14 cellular contexts compared by ENCODE assay signal in genomic region chr15:40053234-40054055, GRCh38. TPM values are rescaled to one million over a fixed set of nuclear protein-coding genes. Genes with fewer than 3 reads are reported as not detected.
DNase-seq lines count a peak whose midpoint lies in the region; ATAC-seq, FAIRE-seq and TF ChIP-seq lines count a peak whose summit lies in the region.
"Had no signal": no experiment of that assay in that cellular context is flagged by ENCODE, and none has a peak within 500 bp of the region (broad histone marks: within the 10 kb centered on the region; RNA-seq: fewer than 3 reads in every experiment).

No MANE protein-coding gene starts in this region.

- no peaks in the 10 kb centered on the region for H3K9me3 ChIP-seq in A673 (ENCODE audit: low read depth, low read length, poor library complexity, severe bottlenecking)
- H3K9me3 ChIP-seq: esophagus muscularis mucosa had no signal

- no peak for DNase-seq in A673 (ENCODE audit: low spot score)
- DNase-seq in GM12892 (ENCODE audit: insufficient read length), result no peak
- no peak for DNase-seq in T-cell
- peak in 1 of 2 donors; percentile 29 for DNase-seq in left colon
- DNase-seq in NCI-H345 treated with DMSO at 0.1 percent for 48 hours (lab: John Stamatoyannopoulos, UW; ENCODE audit: unreplicated experiment), result no peak
- DNase-seq: amygdala, left cardiac atrium, NCI-H1092 treated with DMSO at 0.1 percent for 48 hours had no signal

- H3K4me1 ChIP-seq in A673 (ENCODE audit: insufficient read depth, low read length, poor library complexity, severe bottlenecking), result peaks cover 4% of the 10 kb centered on the region

- H3K27me3 Mint-ChIP-seq in T-cell, result no peaks in the 10 kb centered on the region

- no peaks in the 10 kb centered on the region for H3K9me3 Mint-ChIP-seq in T-cell
- H3K9me3 Mint-ChIP-seq: CD14-positive monocyte had no signal

- CTCF ChIA-PET in A673 (lab: Charles Lee) (no interaction called here), T-cell (lab: Charles Lee) (interaction anchor here (1.0 to 1.1 kb wide), 2 partner anchors 8 to 163 kb away, joined by 3 to 6 read pairs; no protein-coding TSS in a partner anchor)

- no peak overlapping the region for H3K4me3 ChIP-seq in A673 (ENCODE audit: low read depth, low read length, poor library complexity, severe bottlenecking)
- H3K4me3 ChIP-seq: esophagus muscularis mucosa, GM23248 had no signal

- H3K27ac Mint-ChIP-seq in T-cell, result peak overlapping the region; percentile 17 to 73

- H3K4me3 Mint-ChIP-seq in T-cell, result peak overlapping the region in 1 of 3 donors; percentile 73

- ATAC-seq in T-cell (replicated peaks in 1 of 4) (peak in 1 of 4 experiments; percentile 17), left colon (peak; percentile 50), GM21529 (IDR thresholded peaks at IDR 0.05; ENCODE audit: unreplicated experiment) (no peak), HG02870 (IDR thresholded peaks at IDR 0.05; ENCODE audit: unreplicated experiment) (no peak), GM19455 (IDR thresholded peaks at IDR 0.05; ENCODE audit: unreplicated experiment) (no peak)
- ATAC-seq: left cardiac atrium had no signal

- no peak overlapping the region for H3K27ac ChIP-seq in A673 (ENCODE audit: low read depth, low read length, poor library complexity, severe bottlenecking)
- H3K27ac ChIP-seq: esophagus muscularis mucosa, GM23248 had no signal

- peak; percentile 43 for TF ChIP-seq CTCF in A673 (conservative IDR thresholded peaks at IDR 0.05; ENCODE audit: low read depth, low read length)

- peaks cover 4% of the 10 kb centered on the region for H3K36me3 Mint-ChIP-seq in T-cell

- TF ChIP-seq POLR2A in GM12892 (IDR thresholded peaks at IDR 0.05; ENCODE audit: low read depth, low read length), result no peak

- FAIRE-seq in GM12892 (lab: Jason Lieb, UNC), result peak; percentile 36

- no peaks in the 10 kb centered on the region for H3K27me3 ChIP-seq in A673 (replicated peaks; ENCODE audit: insufficient read depth, low read depth, low read length, poor library complexity)
- H3K27me3 ChIP-seq: esophagus muscularis mucosa had no signal

- intact Hi-C loops in A673 (cut with micrococcal nuclease; ENCODE audit: unreplicated experiment), result no loop called here
- intact Hi-C loops in left colon (cut with DNase I, micrococcal nuclease), result no loop called here

- BruUV-seq in A673 (replicated peaks; lab: Mats Ljungman, UMichigan), result no TSS peak

- H3K36me3 ChIP-seq in A673 (ENCODE audit: insufficient read depth, low read length, poor library complexity, severe bottlenecking), result no peaks in the 10 kb centered on the region

- H3K4me1 Mint-ChIP-seq in T-cell, result peaks cover 76 to 83% (median 79%) of the 10 kb centered on the region in 3 donors

- POLR2A ChIA-PET in A673 (lab: Charles Lee; ENCODE audit: low non-redundant PET) (interaction anchor here (0.7 kb wide), 1 partner anchor 107 kb away, joined by 4 read pairs; no protein-coding TSS in a partner anchor), T-cell (lab: Charles Lee) (no interaction called here)

RNA-seq across cellular contexts. Expression of gene SRP14, which starts 14.5 kb away (rescaled TPM):
- total RNA-seq in A673 (2021), result 272 and 274 TPM in 2 replicates
- polyA plus RNA-seq in GM12892 (2012; ENCODE audit: missing spikeins), result 488 TPM
- 100 to 1,000 TPM; 115 to 128 (median 119) TPM for total RNA-seq in T-cell
- 100 to 1,000 TPM; 144 to 153 TPM for total RNA-seq in left colon

RNA-seq across cellular contexts. Expression of gene BMF, which starts 55.2 kb away (rescaled TPM):
- total RNA-seq in A673 (2021) (18.5 and 29.9 TPM in 2 replicates), T-cell (10 to 100 TPM in 3 of 5 donors, 1 to 10 TPM in 2; 6.6 to 46.7 (median 42.4) TPM), left colon (10 to 100 TPM in 1 of 2 donors, 1 to 10 TPM in 1; 7.0 to 25.4 TPM)
- 22.2 TPM for polyA plus RNA-seq in GM12892 (2012; ENCODE audit: missing spikeins)
